21 cellular contexts compared by ENCODE assay signal in the genomic region with DNA sequence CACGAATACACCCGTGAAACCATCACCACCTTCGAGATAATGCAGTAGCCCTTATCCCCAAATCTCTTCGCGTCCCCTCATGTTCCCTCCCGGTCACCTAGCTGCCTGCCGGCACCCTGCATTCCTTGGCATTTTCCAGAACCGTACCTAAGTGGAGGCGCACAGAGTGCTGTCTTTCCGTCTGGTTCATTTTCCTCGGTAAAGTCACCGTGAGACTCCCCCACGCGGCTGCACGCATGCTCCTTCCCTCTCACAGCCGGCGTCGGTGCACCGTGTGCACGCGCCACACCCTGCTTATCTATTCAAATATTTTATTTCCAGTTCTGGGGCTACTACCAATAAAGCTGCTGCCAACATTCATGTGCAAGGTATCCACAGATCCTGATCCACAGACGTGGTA.
"Had no signal": no experiment of that assay in that cellular context is flagged by ENCODE, and none has a peak within 500 bp of the region (broad histone marks: within the 10 kb centered on the region; RNA-seq: fewer than 3 reads in every experiment).

No MANE protein-coding gene starts in this region.

- ATAC-seq: activated T-cell treated with anti-CD3 and anti-CD28 coated beads, Interleukin-2, amount 50 U/mL, for 72 hours; effector memory CD8-positive, alpha-beta T cell; esophagus mucosa; T-cell had no signal

- DNase-seq: activated effector memory CD4-positive, alpha-beta T cell treated with Interleukin-2 at 50 U/mL for 16 hours; activated naive CD4-positive, alpha-beta T cell treated with anti-CD3 and anti-CD28 coated beads, Interleukin-2, amount 10 ng/mL, durations not matched to agents 7 days and 5 days; activated T-cell treated with anti-CD3 and anti-CD28 coated beads, Interleukin-2, amount 50 U/mL, for 72 hours; caudate nucleus; effector memory CD8-positive, alpha-beta T cell; glutamatergic neuron; occipital lobe; retina; stimulated activated CD4-positive, alpha-beta T cell treated with anti-CD3 and anti-CD28 coated beads, Interleukin-2, amount 100 ng/mL, for 48 hours; stimulated activated naive CD4-positive, alpha-beta T cell had no signal

- H3K9me3 ChIP-seq: thoracic aorta had no signal

- H3K27ac ChIP-seq: dorsolateral prefrontal cortex, hepatocyte, thoracic aorta, VCaP had no signal

- H3K36me3 Mint-ChIP-seq: activated naive CD4-positive, alpha-beta T cell treated with anti-CD3 and anti-CD28 coated beads, Interleukin-2, amount 10 ng/mL, durations not matched to agents 7 days and 5 days; brain; T-cell had no signal

- H3K4me2 ChIP-seq: hepatocyte had no signal

- H3K79me2 ChIP-seq: hepatocyte had no signal

- H2AFZ ChIP-seq: hepatocyte had no signal

- FAIRE-seq: endothelial cell of umbilical vein, frontal cortex had no signal

- H3K27me3 ChIP-seq: hepatocyte had no signal

- H3K9me3 Mint-ChIP-seq: activated naive CD4-positive, alpha-beta T cell treated with anti-CD3 and anti-CD28 coated beads, Interleukin-2, amount 10 ng/mL, durations not matched to agents 7 days and 5 days; effector memory CD8-positive, alpha-beta T cell; T-helper 2 cell treated with Interferon-gamma antibody and Interleukin-4, amounts not matched to agents 5 μg/mL and 100 μg/mL, for 36 hours had no signal

- H3K27ac Mint-ChIP-seq: activated naive CD4-positive, alpha-beta T cell treated with anti-CD3 and anti-CD28 coated beads, Interleukin-2, amount 10 ng/mL, durations not matched to agents 7 days and 5 days; activated T-cell treated with anti-CD3 and anti-CD28 coated beads, Interleukin-2, amount 50 U/mL, for 72 hours; brain; effector memory CD8-positive, alpha-beta T cell; progenitor cell of endocrine pancreas; T-cell; T-helper 2 cell treated with Interferon-gamma antibody and Interleukin-4, amounts not matched to agents 5 μg/mL and 100 μg/mL, for 36 hours had no signal

- H3K36me3 ChIP-seq: thoracic aorta had no signal

- H3K4me3 ChIP-seq: dorsolateral prefrontal cortex, hepatocyte, thoracic aorta had no signal

- H3K4me3 Mint-ChIP-seq: activated naive CD4-positive, alpha-beta T cell treated with anti-CD3 and anti-CD28 coated beads, Interleukin-2, amount 10 ng/mL, durations not matched to agents 7 days and 5 days; activated T-cell treated with anti-CD3 and anti-CD28 coated beads, Interleukin-2, amount 50 U/mL, for 72 hours; brain; effector memory CD8-positive, alpha-beta T cell; T-cell; T-helper 2 cell treated with Interferon-gamma antibody and Interleukin-4, amounts not matched to agents 5 μg/mL and 100 μg/mL, for 36 hours had no signal
